ENCODE assay signal across 23 cellular contexts in the genomic region with DNA sequence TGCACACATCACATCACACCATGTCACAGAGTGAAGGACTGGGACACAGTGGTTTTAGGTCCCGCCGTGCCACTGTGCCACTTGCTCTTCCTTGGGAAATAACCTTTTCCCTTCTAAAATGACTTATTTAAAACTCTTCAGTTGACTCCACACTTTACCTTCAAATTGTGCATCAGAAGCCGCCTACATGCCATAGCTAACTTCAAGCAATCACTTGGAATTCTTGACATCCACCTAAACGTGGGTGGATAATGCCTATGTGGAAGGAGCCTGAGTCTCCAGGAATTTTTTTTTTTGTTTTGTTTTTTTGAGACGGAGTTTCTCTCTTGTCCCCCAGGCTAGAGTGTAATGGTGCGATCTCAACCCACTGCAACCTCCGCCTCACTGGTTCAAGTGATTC.
"Had no signal": no experiment of that assay in that cellular context is flagged by ENCODE, and none has a peak within 500 bp of the region (broad histone marks: within the 10 kb centered on the region; RNA-seq: fewer than 3 reads in every experiment).

No MANE protein-coding gene starts in this region.

- H3K4me1 ChIP-seq: stomach, suprapubic skin, testis, thyroid gland, tibial artery, transverse colon, upper lobe of left lung, upper lobe of right lung, uterus, vagina had no signal

- H3K36me3 ChIP-seq: stomach, suprapubic skin, thoracic aorta, thyroid gland, tibial artery, transverse colon, upper lobe of left lung, upper lobe of right lung, uterus, vagina had no signal

- FAIRE-seq: urothelium cell line had no signal

- H3K27ac ChIP-seq: stomach, suprapubic skin, testis, thoracic aorta, thyroid gland, tibial artery, transverse colon, upper lobe of left lung, upper lobe of right lung, uterus, vagina had no signal

- DNase-seq: stimulated activated CD4-positive, alpha-beta T cell treated with anti-CD3 and anti-CD28 coated beads, Interleukin-2, amount 100 ng/mL, for 48 hours; stimulated activated CD4-positive, alpha-beta T cell treated with anti-CD3 and anti-CD28 coated beads, Interleukin-4, amount 100 ng/mL, for 1 hour; stimulated activated CD4-positive, alpha-beta T cell treated with anti-CD3 and anti-CD28 coated beads, Interleukin-4, amount 100 ng/mL, for 24 hours; stimulated activated CD4-positive, alpha-beta T cell treated with anti-CD3 and anti-CD28 coated beads, Interleukin-4, amount 100 ng/mL, for 4 hours; stimulated activated CD8-positive, alpha-beta memory T cell treated with anti-CD3 and anti-CD28 coated beads, Interleukin-4, amount 100 ng/mL, for 48 hours; stimulated activated naive B cell treated with anti-CD40 and anti-IgM and Interleukin-4, amounts not matched to agents 10 μg/mL and 1 μg/mL and 100 μg/mL, for 72 hours; stimulated activated naive CD4-positive, alpha-beta T cell; stimulated activated naive CD4-positive, alpha-beta T cell treated with Interleukin-2 at 50 U/mL for 16 hours; stimulated activated naive CD8-positive, alpha-beta T cell treated with anti-CD3 and anti-CD28 coated beads, Interleukin-15, amount 100 ng/mL, for 72 hours; stimulated activated naive CD8-positive, alpha-beta T cell treated with anti-CD3 and anti-CD28 coated beads, Interleukin-15, Interleukin-2, amounts not matched to agents 100 U/mL and 50 U/mL, for 24 hours; stomach; substantia nigra; testis; thyroid gland; tibial artery; transverse colon; upper lobe of left lung; upper lobe of right lung; uterus had no signal

- H3K27me3 ChIP-seq: stomach, suprapubic skin, testis, thyroid gland, tibial artery, transverse colon, upper lobe of left lung, upper lobe of right lung, uterus, vagina had no signal

- H3K4me3 ChIP-seq: stomach, suprapubic skin, testis, thoracic aorta, thyroid gland, tibial artery, transverse colon, upper lobe of left lung, upper lobe of right lung, uterus, vagina had no signal

- H3K9me3 ChIP-seq: stomach, suprapubic skin, testis, thoracic aorta, thyroid gland, tibial artery, transverse colon, upper lobe of left lung, upper lobe of right lung, uterus, vagina had no signal
